1 cellular context compared by ENCODE assay signal in the genomic region with DNA sequence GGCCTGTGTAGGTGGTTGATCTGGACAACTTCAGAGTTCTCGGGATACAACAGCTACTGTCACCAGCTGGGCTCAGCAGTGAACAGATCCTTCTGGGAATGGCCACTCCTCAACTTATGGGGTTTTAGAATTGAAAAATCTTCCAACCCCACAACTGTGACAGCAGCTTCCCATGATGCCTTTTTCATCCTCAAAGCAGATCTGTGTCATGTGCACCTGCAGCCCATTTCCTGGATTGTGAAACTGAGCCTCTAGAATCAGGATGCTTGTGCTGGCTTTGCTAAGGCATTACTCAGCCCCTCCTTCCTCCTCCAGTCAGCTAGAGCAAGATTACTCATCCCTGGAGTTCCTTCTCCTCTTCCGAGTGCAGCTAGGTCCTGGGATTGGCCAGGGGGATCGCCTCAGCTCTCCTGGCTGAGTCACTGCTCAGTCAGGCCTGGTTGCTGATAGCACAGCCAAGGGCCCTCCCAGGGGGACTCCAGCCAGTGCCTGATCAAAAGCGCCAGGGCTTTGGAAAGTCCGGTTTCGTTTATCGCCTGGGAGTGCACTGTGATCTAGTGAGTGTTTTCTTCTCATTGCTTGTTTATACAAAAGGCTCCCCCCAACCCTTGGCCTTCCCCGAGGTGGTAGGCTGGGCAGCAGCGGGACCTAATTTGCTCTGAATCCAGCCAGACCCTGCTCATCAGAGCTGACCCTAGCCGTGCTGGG.
TF ChIP-seq lines count a peak whose summit lies in the region.

No MANE protein-coding gene starts in this region.

TF ChIP-seq in HepG2, 621 proteins besides CTCF, POLR2A, EP300 and RAD21 (continued from another document and continues in another):
- TF ChIP-seq, protein P1, sequence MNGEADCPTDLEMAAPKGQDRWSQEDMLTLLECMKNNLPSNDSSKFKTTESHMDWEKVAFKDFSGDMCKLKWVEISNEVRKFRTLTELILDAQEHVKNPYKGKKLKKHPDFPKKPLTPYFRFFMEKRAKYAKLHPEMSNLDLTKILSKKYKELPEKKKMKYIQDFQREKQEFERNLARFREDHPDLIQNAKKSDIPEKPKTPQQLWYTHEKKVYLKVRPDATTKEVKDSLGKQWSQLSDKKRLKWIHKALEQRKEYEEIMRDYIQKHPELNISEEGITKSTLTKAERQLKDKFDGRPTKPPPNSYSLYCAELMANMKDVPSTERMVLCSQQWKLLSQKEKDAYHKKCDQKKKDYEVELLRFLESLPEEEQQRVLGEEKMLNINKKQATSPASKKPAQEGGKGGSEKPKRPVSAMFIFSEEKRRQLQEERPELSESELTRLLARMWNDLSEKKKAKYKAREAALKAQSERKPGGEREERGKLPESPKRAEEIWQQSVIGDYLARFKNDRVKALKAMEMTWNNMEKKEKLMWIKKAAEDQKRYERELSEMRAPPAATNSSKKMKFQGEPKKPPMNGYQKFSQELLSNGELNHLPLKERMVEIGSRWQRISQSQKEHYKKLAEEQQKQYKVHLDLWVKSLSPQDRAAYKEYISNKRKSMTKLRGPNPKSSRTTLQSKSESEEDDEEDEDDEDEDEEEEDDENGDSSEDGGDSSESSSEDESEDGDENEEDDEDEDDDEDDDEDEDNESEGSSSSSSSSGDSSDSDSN (CRISPR knock-in tag; IDR thresholded peaks at IDR 0.05), result peak; percentile 73; the same call in 1 of the 2 replicates
- TF ChIP-seq TSC22D2 (CRISPR knock-in tag; IDR thresholded peaks at IDR 0.05; ENCODE audit: borderline replicate concordance) (no peak), XRCC5 (optimal IDR thresholded peaks at IDR 0.05; ENCODE audit: low read length) (peak; percentile 98), MTA1 (CRISPR knock-in tag; IDR thresholded peaks at IDR 0.05; ENCODE audit: borderline replicate concordance) (peak; percentile 83), ZNF652 (CRISPR knock-in tag; IDR thresholded peaks at IDR 0.05; ENCODE audit: borderline replicate concordance, low read depth) (no peak), CC2D1A (CRISPR knock-in tag; IDR thresholded peaks at IDR 0.05) (no peak), PHF20 (CRISPR knock-in tag; IDR thresholded peaks at IDR 0.05) (peak; percentile 52; the same call in 1 of the 2 replicates), ZNF768 (CRISPR knock-in tag; IDR thresholded peaks at IDR 0.05) (peak; percentile 86), KLF16 (CRISPR knock-in tag; IDR thresholded peaks at IDR 0.05) (peak in 1 of 2 experiments; percentile 95; a peak in 2 of 4 replicates), ATF1 (CRISPR knock-in tag; IDR thresholded peaks at IDR 0.05) (peak; percentile 30; the same call in 1 of the 2 replicates), DMAP1 (CRISPR knock-in tag; IDR thresholded peaks at IDR 0.05) (peak; percentile 20), MIER2 (CRISPR knock-in tag; IDR thresholded peaks at IDR 0.05) (peak; percentile 80; the same call in 1 of the 2 replicates), ZNF879 (CRISPR knock-in tag; IDR thresholded peaks at IDR 0.05) (no peak)
- TF ChIP-seq, protein P2, sequence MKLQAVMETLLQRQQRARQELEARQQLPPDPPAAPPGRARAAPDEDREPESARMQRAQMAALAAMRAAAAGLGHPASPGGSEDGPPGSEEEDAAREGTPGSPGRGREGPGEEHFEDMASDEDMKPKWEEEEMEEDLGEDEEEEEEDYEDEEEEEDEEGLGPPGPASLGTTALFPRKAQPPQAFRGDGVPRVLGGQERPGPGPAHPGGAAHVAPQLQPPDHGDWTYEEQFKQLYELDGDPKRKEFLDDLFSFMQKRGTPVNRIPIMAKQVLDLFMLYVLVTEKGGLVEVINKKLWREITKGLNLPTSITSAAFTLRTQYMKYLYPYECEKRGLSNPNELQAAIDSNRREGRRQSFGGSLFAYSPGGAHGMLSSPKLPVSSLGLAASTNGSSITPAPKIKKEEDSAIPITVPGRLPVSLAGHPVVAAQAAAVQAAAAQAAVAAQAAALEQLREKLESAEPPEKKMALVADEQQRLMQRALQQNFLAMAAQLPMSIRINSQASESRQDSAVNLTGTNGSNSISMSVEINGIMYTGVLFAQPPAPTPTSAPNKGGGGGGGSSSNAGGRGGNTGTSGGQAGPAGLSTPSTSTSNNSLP (IDR thresholded peaks at IDR 0.05; ENCODE audit: low read depth, low read length), result peak; percentile 60; the same call in 1 of the 2 replicates
- TF ChIP-seq, protein P3, sequence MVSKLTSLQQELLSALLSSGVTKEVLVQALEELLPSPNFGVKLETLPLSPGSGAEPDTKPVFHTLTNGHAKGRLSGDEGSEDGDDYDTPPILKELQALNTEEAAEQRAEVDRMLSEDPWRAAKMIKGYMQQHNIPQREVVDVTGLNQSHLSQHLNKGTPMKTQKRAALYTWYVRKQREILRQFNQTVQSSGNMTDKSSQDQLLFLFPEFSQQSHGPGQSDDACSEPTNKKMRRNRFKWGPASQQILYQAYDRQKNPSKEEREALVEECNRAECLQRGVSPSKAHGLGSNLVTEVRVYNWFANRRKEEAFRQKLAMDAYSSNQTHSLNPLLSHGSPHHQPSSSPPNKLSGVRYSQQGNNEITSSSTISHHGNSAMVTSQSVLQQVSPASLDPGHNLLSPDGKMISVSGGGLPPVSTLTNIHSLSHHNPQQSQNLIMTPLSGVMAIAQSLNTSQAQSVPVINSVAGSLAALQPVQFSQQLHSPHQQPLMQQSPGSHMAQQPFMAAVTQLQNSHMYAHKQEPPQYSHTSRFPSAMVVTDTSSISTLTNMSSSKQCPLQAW (CRISPR knock-in tag; IDR thresholded peaks at IDR 0.05), result peak; percentile 79
- TF ChIP-seq, protein P4, sequence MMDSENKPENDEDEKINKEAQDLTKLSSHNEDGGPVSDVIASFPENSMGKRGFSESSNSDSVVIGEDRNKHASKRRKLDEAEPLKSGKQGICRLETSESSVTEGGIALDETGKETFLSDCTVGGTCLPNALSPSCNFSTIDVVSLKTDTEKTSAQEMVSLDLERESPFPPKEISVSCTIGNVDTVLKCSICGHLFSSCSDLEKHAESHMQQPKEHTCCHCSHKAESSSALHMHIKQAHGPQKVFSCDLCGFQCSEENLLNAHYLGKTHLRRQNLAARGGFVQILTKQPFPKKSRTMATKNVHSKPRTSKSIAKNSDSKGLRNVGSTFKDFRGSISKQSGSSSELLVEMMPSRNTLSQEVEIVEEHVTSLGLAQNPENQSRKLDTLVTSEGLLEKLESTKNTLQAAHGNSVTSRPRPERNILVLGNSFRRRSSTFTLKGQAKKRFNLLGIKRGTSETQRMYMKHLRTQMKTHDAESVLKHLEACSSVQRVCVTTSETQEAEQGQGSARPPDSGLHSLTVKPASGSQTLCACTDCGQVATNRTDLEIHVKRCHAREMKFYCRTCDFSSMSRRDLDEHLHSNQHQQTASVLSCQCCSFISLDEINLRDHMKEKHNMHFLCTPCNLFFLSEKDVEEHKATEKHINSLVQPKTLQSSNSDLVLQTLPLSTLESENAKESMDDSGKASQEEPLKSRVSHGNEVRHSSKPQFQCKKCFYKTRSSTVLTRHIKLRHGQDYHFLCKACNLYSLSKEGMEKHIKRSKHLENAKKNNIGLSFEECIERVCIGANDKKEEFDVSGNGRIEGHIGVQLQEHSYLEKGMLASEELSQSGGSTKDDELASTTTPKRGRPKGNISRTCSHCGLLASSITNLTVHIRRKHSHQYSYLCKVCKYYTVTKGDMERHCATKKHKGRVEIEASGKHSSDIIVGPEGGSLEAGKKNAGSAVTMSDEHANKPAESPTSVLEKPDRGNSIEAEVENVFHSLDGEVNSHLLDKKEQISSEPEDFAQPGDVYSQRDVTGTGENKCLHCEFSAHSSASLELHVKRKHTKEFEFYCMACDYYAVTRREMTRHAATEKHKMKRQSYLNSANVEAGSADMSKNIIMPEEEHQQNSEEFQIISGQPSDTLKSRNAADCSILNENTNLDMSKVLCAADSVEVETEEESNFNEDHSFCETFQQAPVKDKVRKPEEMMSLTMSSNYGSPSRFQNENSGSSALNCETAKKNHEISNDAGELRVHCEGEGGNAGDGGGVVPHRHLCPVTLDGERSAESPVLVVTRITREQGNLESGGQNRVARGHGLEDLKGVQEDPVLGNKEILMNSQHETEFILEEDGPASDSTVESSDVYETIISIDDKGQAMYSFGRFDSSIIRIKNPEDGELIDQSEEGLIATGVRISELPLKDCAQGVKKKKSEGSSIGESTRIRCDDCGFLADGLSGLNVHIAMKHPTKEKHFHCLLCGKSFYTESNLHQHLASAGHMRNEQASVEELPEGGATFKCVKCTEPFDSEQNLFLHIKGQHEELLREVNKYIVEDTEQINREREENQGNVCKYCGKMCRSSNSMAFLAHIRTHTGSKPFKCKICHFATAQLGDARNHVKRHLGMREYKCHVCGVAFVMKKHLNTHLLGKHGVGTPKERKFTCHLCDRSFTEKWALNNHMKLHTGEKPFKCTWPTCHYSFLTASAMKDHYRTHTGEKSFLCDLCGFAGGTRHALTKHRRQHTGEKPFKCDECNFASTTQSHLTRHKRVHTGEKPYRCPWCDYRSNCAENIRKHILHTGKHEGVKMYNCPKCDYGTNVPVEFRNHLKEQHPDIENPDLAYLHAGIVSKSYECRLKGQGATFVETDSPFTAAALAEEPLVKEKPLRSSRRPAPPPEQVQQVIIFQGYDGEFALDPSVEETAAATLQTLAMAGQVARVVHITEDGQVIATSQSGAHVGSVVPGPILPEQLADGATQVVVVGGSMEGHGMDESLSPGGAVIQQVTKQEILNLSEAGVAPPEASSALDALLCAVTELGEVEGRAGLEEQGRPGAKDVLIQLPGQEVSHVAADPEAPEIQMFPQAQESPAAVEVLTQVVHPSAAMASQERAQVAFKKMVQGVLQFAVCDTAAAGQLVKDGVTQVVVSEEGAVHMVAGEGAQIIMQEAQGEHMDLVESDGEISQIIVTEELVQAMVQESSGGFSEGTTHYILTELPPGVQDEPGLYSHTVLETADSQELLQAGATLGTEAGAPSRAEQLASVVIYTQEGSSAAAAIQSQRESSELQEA (CRISPR knock-in tag; IDR thresholded peaks at IDR 0.05; ENCODE audit: not compliant biosample characterization), result no peak
- TF ChIP-seq, protein P5, sequence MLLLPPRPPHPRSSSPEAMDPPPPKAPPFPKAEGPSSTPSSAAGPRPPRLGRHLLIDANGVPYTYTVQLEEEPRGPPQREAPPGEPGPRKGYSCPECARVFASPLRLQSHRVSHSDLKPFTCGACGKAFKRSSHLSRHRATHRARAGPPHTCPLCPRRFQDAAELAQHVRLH (CRISPR knock-in tag; IDR thresholded peaks at IDR 0.05; ENCODE audit: borderline replicate concordance, low read depth), result peak; percentile 79; the same call in 1 of the 2 replicates
- TF ChIP-seq, protein P6, sequence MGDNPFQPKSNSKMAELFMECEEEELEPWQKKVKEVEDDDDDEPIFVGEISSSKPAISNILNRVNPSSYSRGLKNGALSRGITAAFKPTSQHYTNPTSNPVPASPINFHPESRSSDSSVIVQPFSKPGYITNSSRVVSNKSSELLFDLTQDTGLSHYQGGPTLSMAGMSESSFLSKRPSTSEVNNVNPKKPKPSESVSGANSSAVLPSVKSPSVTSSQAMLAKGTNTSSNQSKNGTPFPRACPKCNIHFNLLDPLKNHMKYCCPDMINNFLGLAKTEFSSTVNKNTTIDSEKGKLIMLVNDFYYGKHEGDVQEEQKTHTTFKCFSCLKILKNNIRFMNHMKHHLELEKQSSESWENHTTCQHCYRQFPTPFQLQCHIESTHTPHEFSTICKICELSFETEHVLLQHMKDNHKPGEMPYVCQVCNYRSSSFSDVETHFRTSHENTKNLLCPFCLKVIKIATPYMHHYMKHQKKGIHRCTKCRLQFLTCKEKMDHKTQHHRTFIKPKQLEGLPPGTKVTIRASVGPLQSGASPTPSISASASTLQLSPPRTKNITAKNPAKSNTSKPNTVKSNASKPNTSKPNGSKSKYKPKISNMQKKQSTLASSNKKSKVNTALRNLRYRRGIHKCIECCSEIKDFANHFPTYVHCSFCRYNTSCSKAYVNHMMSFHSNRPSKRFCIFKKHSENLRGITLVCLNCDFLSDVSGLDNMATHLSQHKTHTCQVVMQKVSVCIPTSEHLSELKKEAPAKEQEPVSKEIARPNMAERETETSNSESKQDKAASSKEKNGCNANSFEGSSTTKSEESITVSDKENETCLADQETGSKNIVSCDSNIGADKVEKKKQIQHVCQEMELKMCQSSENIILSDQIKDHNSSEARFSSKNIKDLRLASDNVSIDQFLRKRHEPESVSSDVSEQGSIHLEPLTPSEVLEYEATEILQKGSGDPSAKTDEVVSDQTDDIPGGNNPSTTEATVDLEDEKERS (CRISPR knock-in tag; IDR thresholded peaks at IDR 0.05), result peak; percentile 71; the same call in 1 of the 2 replicates
- TF ChIP-seq, protein P7, sequence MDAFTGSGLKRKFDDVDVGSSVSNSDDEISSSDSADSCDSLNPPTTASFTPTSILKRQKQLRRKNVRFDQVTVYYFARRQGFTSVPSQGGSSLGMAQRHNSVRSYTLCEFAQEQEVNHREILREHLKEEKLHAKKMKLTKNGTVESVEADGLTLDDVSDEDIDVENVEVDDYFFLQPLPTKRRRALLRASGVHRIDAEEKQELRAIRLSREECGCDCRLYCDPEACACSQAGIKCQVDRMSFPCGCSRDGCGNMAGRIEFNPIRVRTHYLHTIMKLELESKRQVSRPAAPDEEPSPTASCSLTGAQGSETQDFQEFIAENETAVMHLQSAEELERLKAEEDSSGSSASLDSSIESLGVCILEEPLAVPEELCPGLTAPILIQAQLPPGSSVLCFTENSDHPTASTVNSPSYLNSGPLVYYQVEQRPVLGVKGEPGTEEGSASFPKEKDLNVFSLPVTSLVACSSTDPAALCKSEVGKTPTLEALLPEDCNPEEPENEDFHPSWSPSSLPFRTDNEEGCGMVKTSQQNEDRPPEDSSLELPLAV (CRISPR knock-in tag; conservative IDR thresholded peaks at IDR 0.05; ENCODE audit: low read depth), result no peak
- TF ChIP-seq, protein P8, sequence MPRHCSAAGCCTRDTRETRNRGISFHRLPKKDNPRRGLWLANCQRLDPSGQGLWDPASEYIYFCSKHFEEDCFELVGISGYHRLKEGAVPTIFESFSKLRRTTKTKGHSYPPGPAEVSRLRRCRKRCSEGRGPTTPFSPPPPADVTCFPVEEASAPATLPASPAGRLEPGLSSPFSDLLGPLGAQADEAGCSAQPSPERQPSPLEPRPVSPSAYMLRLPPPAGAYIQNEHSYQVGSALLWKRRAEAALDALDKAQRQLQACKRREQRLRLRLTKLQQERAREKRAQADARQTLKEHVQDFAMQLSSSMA (CRISPR knock-in tag; IDR thresholded peaks at IDR 0.05), result 0 out of 2 replicates have a peak, but pooled peaks have one; percentile 44
